In the genomic region with DNA sequence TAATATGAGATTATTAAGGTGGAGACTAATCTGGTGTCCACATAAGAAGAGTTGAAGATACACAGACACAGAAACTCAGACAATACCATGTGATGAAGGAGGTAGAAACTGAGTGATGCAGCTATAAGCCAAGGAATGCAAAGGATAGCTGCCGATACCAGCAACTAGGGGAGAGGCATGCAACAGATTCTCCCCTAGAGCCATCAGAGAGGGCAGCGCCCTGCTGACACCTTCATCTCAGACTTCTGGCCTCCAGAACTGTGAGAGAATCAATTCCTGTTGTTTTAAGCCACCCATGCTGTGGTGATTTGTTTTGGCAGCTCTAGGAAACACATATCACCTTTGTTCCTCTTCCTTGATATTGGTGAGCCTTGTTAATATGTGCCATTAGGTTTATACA, we compare ENCODE assay signal across 2 cellular contexts.
TF ChIP-seq lines count a peak whose summit lies in the region.

No MANE protein-coding gene starts in this region.

TF ChIP-seq in GM23338, 12 proteins besides CTCF, POLR2A, EP300 and RAD21 (continues in another document):
- TF ChIP-seq STAT1 (IDR thresholded peaks at IDR 0.05; ENCODE audit: unreplicated experiment) (no peak), EZH2phosphoT487 (IDR thresholded peaks at IDR 0.05; ENCODE audit: unreplicated experiment) (no peak), POLR2AphosphoS5 (IDR thresholded peaks at IDR 0.05; ENCODE audit: low read depth) (no peak), ZNF331 (CRISPR knock-in tag; IDR thresholded peaks at IDR 0.05; ENCODE audit: low read depth) (no peak), JUNB (IDR thresholded peaks at IDR 0.05; ENCODE audit: unreplicated experiment) (no peak), CREB1 (CRISPR knock-in tag; IDR thresholded peaks at IDR 0.05; ENCODE audit: low read depth) (no peak), EZH2 (IDR thresholded peaks at IDR 0.05; ENCODE audit: low read depth, unreplicated experiment) (no peak)
- TF ChIP-seq, protein P1, sequence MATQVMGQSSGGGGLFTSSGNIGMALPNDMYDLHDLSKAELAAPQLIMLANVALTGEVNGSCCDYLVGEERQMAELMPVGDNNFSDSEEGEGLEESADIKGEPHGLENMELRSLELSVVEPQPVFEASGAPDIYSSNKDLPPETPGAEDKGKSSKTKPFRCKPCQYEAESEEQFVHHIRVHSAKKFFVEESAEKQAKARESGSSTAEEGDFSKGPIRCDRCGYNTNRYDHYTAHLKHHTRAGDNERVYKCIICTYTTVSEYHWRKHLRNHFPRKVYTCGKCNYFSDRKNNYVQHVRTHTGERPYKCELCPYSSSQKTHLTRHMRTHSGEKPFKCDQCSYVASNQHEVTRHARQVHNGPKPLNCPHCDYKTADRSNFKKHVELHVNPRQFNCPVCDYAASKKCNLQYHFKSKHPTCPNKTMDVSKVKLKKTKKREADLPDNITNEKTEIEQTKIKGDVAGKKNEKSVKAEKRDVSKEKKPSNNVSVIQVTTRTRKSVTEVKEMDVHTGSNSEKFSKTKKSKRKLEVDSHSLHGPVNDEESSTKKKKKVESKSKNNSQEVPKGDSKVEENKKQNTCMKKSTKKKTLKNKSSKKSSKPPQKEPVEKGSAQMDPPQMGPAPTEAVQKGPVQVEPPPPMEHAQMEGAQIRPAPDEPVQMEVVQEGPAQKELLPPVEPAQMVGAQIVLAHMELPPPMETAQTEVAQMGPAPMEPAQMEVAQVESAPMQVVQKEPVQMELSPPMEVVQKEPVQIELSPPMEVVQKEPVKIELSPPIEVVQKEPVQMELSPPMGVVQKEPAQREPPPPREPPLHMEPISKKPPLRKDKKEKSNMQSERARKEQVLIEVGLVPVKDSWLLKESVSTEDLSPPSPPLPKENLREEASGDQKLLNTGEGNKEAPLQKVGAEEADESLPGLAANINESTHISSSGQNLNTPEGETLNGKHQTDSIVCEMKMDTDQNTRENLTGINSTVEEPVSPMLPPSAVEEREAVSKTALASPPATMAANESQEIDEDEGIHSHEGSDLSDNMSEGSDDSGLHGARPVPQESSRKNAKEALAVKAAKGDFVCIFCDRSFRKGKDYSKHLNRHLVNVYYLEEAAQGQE (IDR thresholded peaks at IDR 0.05; ENCODE audit: unreplicated experiment), result no peak
- TF ChIP-seq, protein P2, sequence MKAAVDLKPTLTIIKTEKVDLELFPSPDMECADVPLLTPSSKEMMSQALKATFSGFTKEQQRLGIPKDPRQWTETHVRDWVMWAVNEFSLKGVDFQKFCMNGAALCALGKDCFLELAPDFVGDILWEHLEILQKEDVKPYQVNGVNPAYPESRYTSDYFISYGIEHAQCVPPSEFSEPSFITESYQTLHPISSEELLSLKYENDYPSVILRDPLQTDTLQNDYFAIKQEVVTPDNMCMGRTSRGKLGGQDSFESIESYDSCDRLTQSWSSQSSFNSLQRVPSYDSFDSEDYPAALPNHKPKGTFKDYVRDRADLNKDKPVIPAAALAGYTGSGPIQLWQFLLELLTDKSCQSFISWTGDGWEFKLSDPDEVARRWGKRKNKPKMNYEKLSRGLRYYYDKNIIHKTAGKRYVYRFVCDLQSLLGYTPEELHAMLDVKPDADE (IDR thresholded peaks at IDR 0.05), result no peak
- TF ChIP-seq, protein P3, sequence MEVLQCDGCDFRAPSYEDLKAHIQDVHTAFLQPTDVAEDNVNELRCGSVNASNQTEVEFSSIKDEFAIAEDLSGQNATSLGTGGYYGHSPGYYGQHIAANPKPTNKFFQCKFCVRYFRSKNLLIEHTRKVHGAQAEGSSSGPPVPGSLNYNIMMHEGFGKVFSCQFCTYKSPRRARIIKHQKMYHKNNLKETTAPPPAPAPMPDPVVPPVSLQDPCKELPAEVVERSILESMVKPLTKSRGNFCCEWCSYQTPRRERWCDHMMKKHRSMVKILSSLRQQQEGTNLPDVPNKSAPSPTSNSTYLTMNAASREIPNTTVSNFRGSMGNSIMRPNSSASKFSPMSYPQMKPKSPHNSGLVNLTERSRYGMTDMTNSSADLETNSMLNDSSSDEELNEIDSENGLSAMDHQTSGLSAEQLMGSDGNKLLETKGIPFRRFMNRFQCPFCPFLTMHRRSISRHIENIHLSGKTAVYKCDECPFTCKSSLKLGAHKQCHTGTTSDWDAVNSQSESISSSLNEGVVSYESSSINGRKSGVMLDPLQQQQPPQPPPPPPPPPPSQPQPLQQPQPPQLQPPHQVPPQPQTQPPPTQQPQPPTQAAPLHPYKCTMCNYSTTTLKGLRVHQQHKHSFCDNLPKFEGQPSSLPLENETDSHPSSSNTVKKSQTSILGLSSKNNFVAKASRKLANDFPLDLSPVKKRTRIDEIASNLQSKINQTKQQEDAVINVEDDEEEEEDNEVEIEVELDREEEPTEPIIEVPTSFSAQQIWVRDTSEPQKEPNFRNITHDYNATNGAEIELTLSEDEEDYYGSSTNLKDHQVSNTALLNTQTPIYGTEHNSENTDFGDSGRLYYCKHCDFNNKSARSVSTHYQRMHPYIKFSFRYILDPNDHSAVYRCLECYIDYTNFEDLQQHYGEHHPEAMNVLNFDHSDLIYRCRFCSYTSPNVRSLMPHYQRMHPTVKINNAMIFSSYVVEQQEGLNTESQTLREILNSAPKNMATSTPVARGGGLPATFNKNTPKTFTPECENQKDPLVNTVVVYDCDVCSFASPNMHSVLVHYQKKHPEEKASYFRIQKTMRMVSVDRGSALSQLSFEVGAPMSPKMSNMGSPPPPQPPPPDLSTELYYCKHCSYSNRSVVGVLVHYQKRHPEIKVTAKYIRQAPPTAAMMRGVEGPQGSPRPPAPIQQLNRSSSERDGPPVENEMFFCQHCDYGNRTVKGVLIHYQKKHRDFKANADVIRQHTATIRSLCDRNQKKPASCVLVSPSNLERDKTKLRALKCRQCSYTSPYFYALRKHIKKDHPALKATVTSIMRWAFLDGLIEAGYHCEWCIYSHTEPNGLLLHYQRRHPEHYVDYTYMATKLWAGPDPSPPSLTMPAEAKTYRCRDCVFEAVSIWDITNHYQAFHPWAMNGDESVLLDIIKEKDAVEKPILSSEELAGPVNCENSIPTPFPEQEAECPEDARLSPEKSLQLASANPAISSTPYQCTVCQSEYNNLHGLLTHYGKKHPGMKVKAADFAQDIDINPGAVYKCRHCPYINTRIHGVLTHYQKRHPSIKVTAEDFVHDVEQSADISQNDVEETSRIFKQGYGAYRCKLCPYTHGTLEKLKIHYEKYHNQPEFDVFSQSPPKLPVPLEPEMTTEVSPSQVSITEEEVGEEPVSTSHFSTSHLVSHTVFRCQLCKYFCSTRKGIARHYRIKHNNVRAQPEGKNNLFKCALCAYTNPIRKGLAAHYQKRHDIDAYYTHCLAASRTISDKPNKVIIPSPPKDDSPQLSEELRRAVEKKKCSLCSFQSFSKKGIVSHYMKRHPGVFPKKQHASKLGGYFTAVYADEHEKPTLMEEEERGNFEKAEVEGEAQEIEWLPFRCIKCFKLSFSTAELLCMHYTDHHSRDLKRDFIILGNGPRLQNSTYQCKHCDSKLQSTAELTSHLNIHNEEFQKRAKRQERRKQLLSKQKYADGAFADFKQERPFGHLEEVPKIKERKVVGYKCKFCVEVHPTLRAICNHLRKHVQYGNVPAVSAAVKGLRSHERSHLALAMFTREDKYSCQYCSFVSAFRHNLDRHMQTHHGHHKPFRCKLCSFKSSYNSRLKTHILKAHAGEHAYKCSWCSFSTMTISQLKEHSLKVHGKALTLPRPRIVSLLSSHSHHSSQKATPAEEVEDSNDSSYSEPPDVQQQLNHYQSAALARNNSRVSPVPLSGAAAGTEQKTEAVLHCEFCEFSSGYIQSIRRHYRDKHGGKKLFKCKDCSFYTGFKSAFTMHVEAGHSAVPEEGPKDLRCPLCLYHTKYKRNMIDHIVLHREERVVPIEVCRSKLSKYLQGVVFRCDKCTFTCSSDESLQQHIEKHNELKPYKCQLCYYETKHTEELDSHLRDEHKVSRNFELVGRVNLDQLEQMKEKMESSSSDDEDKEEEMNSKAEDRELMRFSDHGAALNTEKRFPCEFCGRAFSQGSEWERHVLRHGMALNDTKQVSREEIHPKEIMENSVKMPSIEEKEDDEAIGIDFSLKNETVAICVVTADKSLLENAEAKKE (CRISPR knock-in tag; IDR thresholded peaks at IDR 0.05), result no peak

TF ChIP-seq in K562, 482 proteins besides CTCF, POLR2A, EP300 and RAD21:
- TF ChIP-seq TCF7L2 (IDR thresholded peaks at IDR 0.05; ENCODE audit: low read depth, low read length), result no peak
- no peak for TF ChIP-seq U2AF1 (optimal IDR thresholded peaks at IDR 0.05; ENCODE audit: low read depth, low read length)
- TF ChIP-seq, protein P4, sequence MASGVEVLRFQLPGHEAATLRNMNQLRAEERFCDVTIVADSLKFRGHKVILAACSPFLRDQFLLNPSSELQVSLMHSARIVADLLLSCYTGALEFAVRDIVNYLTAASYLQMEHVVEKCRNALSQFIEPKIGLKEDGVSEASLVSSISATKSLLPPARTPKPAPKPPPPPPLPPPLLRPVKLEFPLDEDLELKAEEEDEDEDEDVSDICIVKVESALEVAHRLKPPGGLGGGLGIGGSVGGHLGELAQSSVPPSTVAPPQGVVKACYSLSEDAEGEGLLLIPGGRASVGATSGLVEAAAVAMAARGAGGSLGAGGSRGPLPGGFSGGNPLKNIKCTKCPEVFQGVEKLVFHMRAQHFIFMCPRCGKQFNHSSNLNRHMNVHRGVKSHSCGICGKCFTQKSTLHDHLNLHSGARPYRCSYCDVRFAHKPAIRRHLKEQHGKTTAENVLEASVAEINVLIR (CRISPR knock-in tag; IDR thresholded peaks at IDR 0.05), result no peak
- TF ChIP-seq ATF1 (CRISPR knock-in tag; IDR thresholded peaks at IDR 0.05), result no peak
- TF ChIP-seq ATF1 (tag; IDR thresholded peaks at IDR 0.05), result no peak
- TF ChIP-seq, protein P5, sequence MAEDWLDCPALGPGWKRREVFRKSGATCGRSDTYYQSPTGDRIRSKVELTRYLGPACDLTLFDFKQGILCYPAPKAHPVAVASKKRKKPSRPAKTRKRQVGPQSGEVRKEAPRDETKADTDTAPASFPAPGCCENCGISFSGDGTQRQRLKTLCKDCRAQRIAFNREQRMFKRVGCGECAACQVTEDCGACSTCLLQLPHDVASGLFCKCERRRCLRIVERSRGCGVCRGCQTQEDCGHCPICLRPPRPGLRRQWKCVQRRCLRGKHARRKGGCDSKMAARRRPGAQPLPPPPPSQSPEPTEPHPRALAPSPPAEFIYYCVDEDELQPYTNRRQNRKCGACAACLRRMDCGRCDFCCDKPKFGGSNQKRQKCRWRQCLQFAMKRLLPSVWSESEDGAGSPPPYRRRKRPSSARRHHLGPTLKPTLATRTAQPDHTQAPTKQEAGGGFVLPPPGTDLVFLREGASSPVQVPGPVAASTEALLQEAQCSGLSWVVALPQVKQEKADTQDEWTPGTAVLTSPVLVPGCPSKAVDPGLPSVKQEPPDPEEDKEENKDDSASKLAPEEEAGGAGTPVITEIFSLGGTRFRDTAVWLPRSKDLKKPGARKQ (CRISPR knock-in tag; IDR thresholded peaks at IDR 0.05), result no peak
- no peak for TF ChIP-seq ZNF212 (CRISPR knock-in tag; IDR thresholded peaks at IDR 0.05)
- TF ChIP-seq ZNF79 (CRISPR knock-in tag; IDR thresholded peaks at IDR 0.05; ENCODE audit: low read depth), result no peak
- TF ChIP-seq, protein P6, sequence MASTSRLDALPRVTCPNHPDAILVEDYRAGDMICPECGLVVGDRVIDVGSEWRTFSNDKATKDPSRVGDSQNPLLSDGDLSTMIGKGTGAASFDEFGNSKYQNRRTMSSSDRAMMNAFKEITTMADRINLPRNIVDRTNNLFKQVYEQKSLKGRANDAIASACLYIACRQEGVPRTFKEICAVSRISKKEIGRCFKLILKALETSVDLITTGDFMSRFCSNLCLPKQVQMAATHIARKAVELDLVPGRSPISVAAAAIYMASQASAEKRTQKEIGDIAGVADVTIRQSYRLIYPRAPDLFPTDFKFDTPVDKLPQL (IDR thresholded peaks at IDR 0.05; ENCODE audit: extremely low read depth, insufficient read length), result no peak
- no peak for TF ChIP-seq ZNF785 (CRISPR knock-in tag; IDR thresholded peaks at IDR 0.05)
- TF ChIP-seq STAT5A (IDR thresholded peaks at IDR 0.05; ENCODE audit: borderline replicate concordance, low read length), result no peak
- TF ChIP-seq, protein P7, sequence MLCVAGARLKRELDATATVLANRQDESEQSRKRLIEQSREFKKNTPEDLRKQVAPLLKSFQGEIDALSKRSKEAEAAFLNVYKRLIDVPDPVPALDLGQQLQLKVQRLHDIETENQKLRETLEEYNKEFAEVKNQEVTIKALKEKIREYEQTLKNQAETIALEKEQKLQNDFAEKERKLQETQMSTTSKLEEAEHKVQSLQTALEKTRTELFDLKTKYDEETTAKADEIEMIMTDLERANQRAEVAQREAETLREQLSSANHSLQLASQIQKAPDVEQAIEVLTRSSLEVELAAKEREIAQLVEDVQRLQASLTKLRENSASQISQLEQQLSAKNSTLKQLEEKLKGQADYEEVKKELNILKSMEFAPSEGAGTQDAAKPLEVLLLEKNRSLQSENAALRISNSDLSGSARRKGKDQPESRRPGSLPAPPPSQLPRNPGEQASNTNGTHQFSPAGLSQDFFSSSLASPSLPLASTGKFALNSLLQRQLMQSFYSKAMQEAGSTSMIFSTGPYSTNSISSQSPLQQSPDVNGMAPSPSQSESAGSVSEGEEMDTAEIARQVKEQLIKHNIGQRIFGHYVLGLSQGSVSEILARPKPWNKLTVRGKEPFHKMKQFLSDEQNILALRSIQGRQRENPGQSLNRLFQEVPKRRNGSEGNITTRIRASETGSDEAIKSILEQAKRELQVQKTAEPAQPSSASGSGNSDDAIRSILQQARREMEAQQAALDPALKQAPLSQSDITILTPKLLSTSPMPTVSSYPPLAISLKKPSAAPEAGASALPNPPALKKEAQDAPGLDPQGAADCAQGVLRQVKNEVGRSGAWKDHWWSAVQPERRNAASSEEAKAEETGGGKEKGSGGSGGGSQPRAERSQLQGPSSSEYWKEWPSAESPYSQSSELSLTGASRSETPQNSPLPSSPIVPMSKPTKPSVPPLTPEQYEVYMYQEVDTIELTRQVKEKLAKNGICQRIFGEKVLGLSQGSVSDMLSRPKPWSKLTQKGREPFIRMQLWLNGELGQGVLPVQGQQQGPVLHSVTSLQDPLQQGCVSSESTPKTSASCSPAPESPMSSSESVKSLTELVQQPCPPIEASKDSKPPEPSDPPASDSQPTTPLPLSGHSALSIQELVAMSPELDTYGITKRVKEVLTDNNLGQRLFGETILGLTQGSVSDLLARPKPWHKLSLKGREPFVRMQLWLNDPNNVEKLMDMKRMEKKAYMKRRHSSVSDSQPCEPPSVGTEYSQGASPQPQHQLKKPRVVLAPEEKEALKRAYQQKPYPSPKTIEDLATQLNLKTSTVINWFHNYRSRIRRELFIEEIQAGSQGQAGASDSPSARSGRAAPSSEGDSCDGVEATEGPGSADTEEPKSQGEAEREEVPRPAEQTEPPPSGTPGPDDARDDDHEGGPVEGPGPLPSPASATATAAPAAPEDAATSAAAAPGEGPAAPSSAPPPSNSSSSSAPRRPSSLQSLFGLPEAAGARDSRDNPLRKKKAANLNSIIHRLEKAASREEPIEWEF (CRISPR knock-in tag; IDR thresholded peaks at IDR 0.05), result no peak
- TF ChIP-seq BACH1 (tag; IDR thresholded peaks at IDR 0.05), result no peak
- no peak for TF ChIP-seq ZKSCAN8 (CRISPR knock-in tag; IDR thresholded peaks at IDR 0.05)
- TF ChIP-seq CHD2 (IDR thresholded peaks at IDR 0.05; ENCODE audit: low read depth, low read length), result no peak
- TF ChIP-seq NCOA2 (IDR thresholded peaks at IDR 0.05; ENCODE audit: partially characterized antibody in 2 of 2), result no peak
TF ChIP-seq in K562: peak in this region for 0.
